Comparison of ENCODE assay signal across 27 cellular contexts in genomic region chr6:146944077-146944476, GRCh38.
"Had no signal": no experiment of that assay in that cellular context is flagged by ENCODE, and none has a peak within 500 bp of the region (broad histone marks: within the 10 kb centered on the region; RNA-seq: fewer than 3 reads in every experiment).

No MANE protein-coding gene starts in this region.

- H3K27me3 ChIP-seq: neural progenitor cell, pancreas, spleen, stomach, thyroid gland, tibial nerve, upper lobe of left lung, vagina had no signal

- H3K4me2 ChIP-seq: neural progenitor cell, smooth muscle cell had no signal

- H3K4me3 ChIP-seq: neural progenitor cell, pancreas, psoas muscle, skin epidermis, smooth muscle cell, spleen, stomach, thoracic aorta, thyroid gland, tibial nerve, upper lobe of left lung, vagina had no signal

- ATAC-seq: naive thymus-derived CD4-positive, alpha-beta T cell; natural killer cell; pancreas; psoas muscle; right cardiac atrium; sciatic nerve; stimulated activated memory B cell treated with anti-CD40 and anti-IgM and Interleukin-4, amounts not matched to agents 10 μg/mL and 1 μg/mL and 100 μg/mL, for 72 hours had no signal

- H2AFZ ChIP-seq: neural progenitor cell had no signal

- H3K9me3 ChIP-seq: pancreas, psoas muscle, thoracic aorta, thyroid gland, vagina had no signal

- H3K4me1 ChIP-seq: neural progenitor cell, pancreas, psoas muscle, spleen, stomach, thyroid gland, tibial nerve, upper lobe of left lung, vagina had no signal

- DNase-seq: naive thymus-derived CD4-positive, alpha-beta T cell; natural killer cell; occipital lobe; pancreas; posterior cingulate gyrus; psoas muscle; right cardiac atrium; spleen; stimulated activated CD4-positive, alpha-beta T cell treated with anti-CD3 and anti-CD28 coated beads, Interleukin-12 subunit alpha, Interleukin-12 subunit beta, amount 100 ng/mL, for 4 hours; stimulated activated CD4-positive, alpha-beta T cell treated with anti-CD3 and anti-CD28 coated beads, Interleukin-1b, Interleukin-23, amount 100 ng/mL, for 48 hours; stimulated activated CD4-positive, alpha-beta T cell treated with anti-CD3 and anti-CD28 coated beads, Interleukin-4, amount 100 ng/mL, for 1 hour; stimulated activated CD4-positive, alpha-beta T cell treated with anti-CD3 and anti-CD28 coated beads, Interleukin-4, amount 100 ng/mL, for 4 hours; stimulated activated CD8-positive, alpha-beta memory T cell treated with anti-CD3 and anti-CD28 coated beads, Interleukin-4, amount 100 ng/mL, for 48 hours; stimulated activated naive CD4-positive, alpha-beta T cell; stomach; thyroid gland; trophoblast cell; upper lobe of left lung had no signal

- FAIRE-seq: urothelium cell line had no signal

- H3K36me3 ChIP-seq: neural progenitor cell, pancreas, spleen, stomach, thoracic aorta, thyroid gland, tibial nerve, upper lobe of left lung, vagina had no signal

- H3K9ac ChIP-seq: neural progenitor cell had no signal

- H3K27ac ChIP-seq: neural progenitor cell, pancreas, psoas muscle, skin epidermis, spleen, stomach, thoracic aorta, thyroid gland, tibial nerve, upper lobe of left lung, vagina had no signal
